In the genomic region with DNA sequence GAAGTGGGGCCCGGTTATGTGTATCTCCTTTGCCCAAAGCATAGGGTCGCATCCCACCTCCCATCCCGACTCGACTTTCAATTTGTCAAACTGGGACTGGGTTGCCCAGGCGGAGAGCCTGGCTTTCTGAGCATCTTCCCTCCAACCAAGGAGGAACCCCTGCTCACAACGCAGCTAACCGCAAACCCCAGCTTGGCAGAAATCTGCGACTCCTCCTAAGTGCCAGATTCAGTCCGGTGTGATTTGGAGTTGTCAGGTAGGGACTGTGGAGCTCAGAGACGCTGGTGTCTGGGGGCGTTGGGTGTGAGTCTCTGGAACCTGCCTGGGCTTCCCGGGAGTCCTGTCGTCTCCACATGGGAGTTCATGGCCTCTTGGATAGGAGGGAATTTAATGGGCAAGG, we compare ENCODE assay signal across 2 cellular contexts.
TF ChIP-seq lines count a peak whose summit lies in the region.

No MANE protein-coding gene starts in this region.

TF ChIP-seq in GM23338, 12 proteins besides CTCF, POLR2A, EP300 and RAD21:
- no peak for TF ChIP-seq NANOG (IDR thresholded peaks at IDR 0.05; ENCODE audit: borderline replicate concordance)
- TF ChIP-seq, protein P1, sequence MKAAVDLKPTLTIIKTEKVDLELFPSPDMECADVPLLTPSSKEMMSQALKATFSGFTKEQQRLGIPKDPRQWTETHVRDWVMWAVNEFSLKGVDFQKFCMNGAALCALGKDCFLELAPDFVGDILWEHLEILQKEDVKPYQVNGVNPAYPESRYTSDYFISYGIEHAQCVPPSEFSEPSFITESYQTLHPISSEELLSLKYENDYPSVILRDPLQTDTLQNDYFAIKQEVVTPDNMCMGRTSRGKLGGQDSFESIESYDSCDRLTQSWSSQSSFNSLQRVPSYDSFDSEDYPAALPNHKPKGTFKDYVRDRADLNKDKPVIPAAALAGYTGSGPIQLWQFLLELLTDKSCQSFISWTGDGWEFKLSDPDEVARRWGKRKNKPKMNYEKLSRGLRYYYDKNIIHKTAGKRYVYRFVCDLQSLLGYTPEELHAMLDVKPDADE (IDR thresholded peaks at IDR 0.05), result no peak

TF ChIP-seq in H1, 55 proteins besides CTCF, POLR2A, EP300 and RAD21:
- TF ChIP-seq YY1 (IDR thresholded peaks at IDR 0.05; ENCODE audit: low read depth, low read length) (no peak), RNF2 (IDR thresholded peaks at IDR 0.05; ENCODE audit: borderline replicate concordance, low read depth, low read length, missing control alignments, poor library complexity, severe bottlenecking) (no peak), PHF8 (conservative IDR thresholded peaks at IDR 0.05; ENCODE audit: low read depth, low read length) (no peak), GTF2F1 (IDR thresholded peaks at IDR 0.05; ENCODE audit: borderline replicate concordance, low read depth, low read length) (no peak), BACH1 (IDR thresholded peaks at IDR 0.05; ENCODE audit: low read length) (no peak), CBX5 (IDR thresholded peaks at IDR 0.05; ENCODE audit: low read depth, low read length) (no peak), CEBPB (IDR thresholded peaks at IDR 0.05; ENCODE audit: low read depth, low read length) (no peak), NRF1 (IDR thresholded peaks at IDR 0.05; ENCODE audit: low read depth, low read length) (no peak), TEAD4 (IDR thresholded peaks at IDR 0.05; ENCODE audit: low read depth, low read length) (no peak), KDM5A (IDR thresholded peaks at IDR 0.05; ENCODE audit: low read length) (no peak), CBX8 (IDR thresholded peaks at IDR 0.05; ENCODE audit: borderline replicate concordance, low read depth, low read length) (no peak), SP1 (IDR thresholded peaks at IDR 0.05; ENCODE audit: low read depth, low read length) (no peak)
